1 cellular context compared by ENCODE assay signal in genomic region chr11:123451183-123451907, GRCh38.
TF ChIP-seq lines count a peak whose summit lies in the region.

No MANE protein-coding gene starts in this region.

TF ChIP-seq in SK-N-SH treated with all-trans-retinoic acid at 6 μM for 48 hours, 23 proteins besides CTCF, POLR2A, EP300 and RAD21 (continued from another document):
- TF ChIP-seq PATZ1 (CRISPR knock-in tag; IDR thresholded peaks at IDR 0.05; ENCODE audit: borderline replicate concordance) (no peak), SNAI2 (CRISPR knock-in tag; IDR thresholded peaks at IDR 0.05) (no peak)
